ENCODE assay signal across 1 cellular context in genomic region chr17:50663812-50664374, GRCh38.
TF ChIP-seq lines count a peak whose summit lies in the region.

No MANE protein-coding gene starts in this region.

TF ChIP-seq in HepG2, 621 proteins besides CTCF, POLR2A, EP300 and RAD21 (continued from another document and continues in another):
- TF ChIP-seq ZNF543 (CRISPR knock-in tag; IDR thresholded peaks at IDR 0.05) = no peak
- no peak for TF ChIP-seq NAIF1 (CRISPR knock-in tag; IDR thresholded peaks at IDR 0.05; ENCODE audit: borderline replicate concordance)
- TF ChIP-seq ZNF235 (CRISPR knock-in tag; IDR thresholded peaks at IDR 0.05; ENCODE audit: borderline replicate concordance) = no peak
- no peak for TF ChIP-seq ZNF776 (CRISPR knock-in tag; IDR thresholded peaks at IDR 0.05)
- no peak for TF ChIP-seq SMAD9 (CRISPR knock-in tag; IDR thresholded peaks at IDR 0.05)
- TF ChIP-seq STAT6 (CRISPR knock-in tag; IDR thresholded peaks at IDR 0.05; ENCODE audit: borderline replicate concordance) = no peak
- peak; percentile 74 for TF ChIP-seq RXRB (CRISPR knock-in tag; IDR thresholded peaks at IDR 0.05; ENCODE audit: borderline replicate concordance)
- no peak for TF ChIP-seq RNF219 (CRISPR knock-in tag; IDR thresholded peaks at IDR 0.05)
- peak; percentile 50; the same call in 1 of the 2 replicates for TF ChIP-seq ZNF607 (CRISPR knock-in tag; IDR thresholded peaks at IDR 0.05; ENCODE audit: borderline replicate concordance)
- no peak for TF ChIP-seq KLF12 (CRISPR knock-in tag; IDR thresholded peaks at IDR 0.05; ENCODE audit: borderline replicate concordance)
- TF ChIP-seq MIER2 (CRISPR knock-in tag; IDR thresholded peaks at IDR 0.05) = no peak
- TF ChIP-seq TBX3 (IDR thresholded peaks at IDR 0.05; ENCODE audit: borderline replicate concordance) = no peak
- no peak for TF ChIP-seq NPAS2 (CRISPR knock-in tag; IDR thresholded peaks at IDR 0.05; ENCODE audit: borderline replicate concordance)
- TF ChIP-seq CENPT (CRISPR knock-in tag; IDR thresholded peaks at IDR 0.05; ENCODE audit: low read depth) = no peak
- TF ChIP-seq ZFP36L2 (CRISPR knock-in tag; IDR thresholded peaks at IDR 0.05) = no peak
- peak; percentile 77 for TF ChIP-seq AHDC1 (CRISPR knock-in tag; IDR thresholded peaks at IDR 0.05; ENCODE audit: borderline replicate concordance)
- peak; percentile 50; the same call in 1 of the 2 replicates for TF ChIP-seq NR2F2 (IDR thresholded peaks at IDR 0.05; ENCODE audit: borderline replicate concordance, low read depth)
- no peak for TF ChIP-seq HDAC6 (IDR thresholded peaks at IDR 0.05; ENCODE audit: low read depth, low read length)
- TF ChIP-seq REXO4 (CRISPR knock-in tag; IDR thresholded peaks at IDR 0.05; ENCODE audit: borderline replicate concordance) = no peak
- no peak for TF ChIP-seq RAD51 (IDR thresholded peaks at IDR 0.05; ENCODE audit: borderline replicate concordance)
- TF ChIP-seq NFYC (CRISPR knock-in tag; IDR thresholded peaks at IDR 0.05) = no peak
- no peak for TF ChIP-seq ZBTB7A (CRISPR knock-in tag; IDR thresholded peaks at IDR 0.05)
- peak; percentile 40; the same call in 1 of the 2 replicates for TF ChIP-seq ZFP37 (CRISPR knock-in tag; IDR thresholded peaks at IDR 0.05; ENCODE audit: borderline replicate concordance)
- no peak for TF ChIP-seq JUN (CRISPR knock-in tag; IDR thresholded peaks at IDR 0.05)
- no peak for TF ChIP-seq FOXC1 (CRISPR knock-in tag; IDR thresholded peaks at IDR 0.05; ENCODE audit: borderline replicate concordance)
- TF ChIP-seq ZNF639 (CRISPR knock-in tag; conservative IDR thresholded peaks at IDR 0.05) = no peak
- no peak for TF ChIP-seq ZNF772 (CRISPR knock-in tag; IDR thresholded peaks at IDR 0.05)
- TF ChIP-seq MTF1 (CRISPR knock-in tag; IDR thresholded peaks at IDR 0.05) = no peak
- no peak for TF ChIP-seq SRF (IDR thresholded peaks at IDR 0.05; ENCODE audit: low read depth, low read length)
- no peak for TF ChIP-seq HMGXB4 (CRISPR knock-in tag; IDR thresholded peaks at IDR 0.05; ENCODE audit: borderline replicate concordance in 1 of 2, low read depth in 1 of 2)
- TF ChIP-seq MTA1 (CRISPR knock-in tag; IDR thresholded peaks at IDR 0.05; ENCODE audit: borderline replicate concordance) = no peak; the same call in 1 of the 2 replicates
- no peak for TF ChIP-seq BRCA1 (CRISPR knock-in tag; IDR thresholded peaks at IDR 0.05)
- no peak for TF ChIP-seq TRIM24 (CRISPR knock-in tag; IDR thresholded peaks at IDR 0.05)
- TF ChIP-seq SALL2 (CRISPR knock-in tag; IDR thresholded peaks at IDR 0.05) = no peak
- TF ChIP-seq ZNF530 (CRISPR knock-in tag; IDR thresholded peaks at IDR 0.05; ENCODE audit: low read depth) = no peak
- no peak; the same call in 1 of the 2 replicates for TF ChIP-seq ESRRA (CRISPR knock-in tag; IDR thresholded peaks at IDR 0.05; ENCODE audit: low read depth)
- no peak for TF ChIP-seq ZFYVE20 (CRISPR knock-in tag; IDR thresholded peaks at IDR 0.05; ENCODE audit: borderline replicate concordance, low read depth)
- TF ChIP-seq KLF13 (CRISPR knock-in tag; IDR thresholded peaks at IDR 0.05) = no peak
- TF ChIP-seq NFAT5 (CRISPR knock-in tag; IDR thresholded peaks at IDR 0.05) = no peak
- TF ChIP-seq SMYD3 (CRISPR knock-in tag; IDR thresholded peaks at IDR 0.05) = no peak
- TF ChIP-seq ZNF10 (CRISPR knock-in tag; IDR thresholded peaks at IDR 0.05; ENCODE audit: borderline replicate concordance, low read depth) = no peak
- TF ChIP-seq CSRNP1 (CRISPR knock-in tag; IDR thresholded peaks at IDR 0.05) = no peak
- TF ChIP-seq MAFG (CRISPR knock-in tag; IDR thresholded peaks at IDR 0.05) = peak; percentile 71
- TF ChIP-seq GATAD2A (CRISPR knock-in tag; IDR thresholded peaks at IDR 0.05) = peak; percentile 82
